Comparison of ENCODE assay signal across 18 cellular contexts in genomic region chr22:25729016-25729415, GRCh38. TPM values are rescaled to one million over a fixed set of nuclear protein-coding genes. Genes with fewer than 3 reads are reported as not detected.
"Had no signal": no experiment of that assay in that cellular context is flagged by ENCODE, and none has a peak within 500 bp of the region (broad histone marks: within the 10 kb centered on the region; RNA-seq: fewer than 3 reads in every experiment).

No MANE protein-coding gene starts in this region.

- H3K36me3 Mint-ChIP-seq: activated naive CD4-positive, alpha-beta T cell treated with anti-CD3 and anti-CD28 coated beads, Interleukin-2, amount 50 U/mL, for 24 hours; naive B cell had no signal

- ATAC-seq: activated CD4-positive, CD25-positive, alpha-beta regulatory T cell treated with anti-CD3 and anti-CD28 coated beads, Interleukin-2, amount 50 U/mL, for 24 hours; foreskin keratinocyte; left ventricle myocardium superior; psoas muscle had no signal

- H3K9me3 Mint-ChIP-seq: activated naive CD4-positive, alpha-beta T cell treated with anti-CD3 and anti-CD28 coated beads, Interleukin-2, amount 50 U/mL, for 24 hours; naive B cell had no signal

- H3K4me3 Mint-ChIP-seq: activated naive CD4-positive, alpha-beta T cell treated with anti-CD3 and anti-CD28 coated beads, Interleukin-2, amount 50 U/mL, for 24 hours; naive B cell; T-helper 1 cell treated with Interleukin-12 subunit alpha and Interleukin-12 subunit beta and Interleukin-4 antibody, amounts not matched to agents 30 μg/mL and 1 μg/mL, for 36 hours had no signal

- H3K4me1 Mint-ChIP-seq: activated naive CD4-positive, alpha-beta T cell treated with anti-CD3 and anti-CD28 coated beads, Interleukin-2, amount 50 U/mL, for 24 hours had no signal

- H3K27me3 Mint-ChIP-seq: activated naive CD4-positive, alpha-beta T cell treated with anti-CD3 and anti-CD28 coated beads, Interleukin-2, amount 50 U/mL, for 24 hours; naive B cell had no signal

- H3K27ac Mint-ChIP-seq: activated naive CD4-positive, alpha-beta T cell treated with anti-CD3 and anti-CD28 coated beads, Interleukin-2, amount 50 U/mL, for 24 hours; T-helper 1 cell treated with Interleukin-12 subunit alpha and Interleukin-12 subunit beta and Interleukin-4 antibody, amounts not matched to agents 30 μg/mL and 1 μg/mL, for 36 hours had no signal

- DNase-seq: activated CD4-positive, alpha-beta T cell treated with anti-CD3 and anti-CD28 coated beads, Interleukin-2, amount 50 U/mL, for 1 hour; activated CD8-positive, alpha-beta memory T cell treated with anti-CD3 and anti-CD28 coated beads, Interleukin-2, amount 50 U/mL, for 4 hours; activated gamma-delta T cell; activated T-cell treated with anti-CD3 and anti-CD28 coated beads, Interleukin-2, amount 50 U/mL, for 48 hours; central memory CD4-positive, alpha-beta T cell; colonic mucosa; foreskin keratinocyte; hippocampal formation; left ventricle myocardium superior; naive B cell; psoas muscle; right cardiac atrium; upper lobe of left lung had no signal

RNA-seq across cellular contexts. Expression of gene MYO18B, which starts 13.0 kb away (rescaled TPM):
- total RNA-seq: epithelial cell of proximal tubule, foreskin keratinocyte, osteocyte had no signal
